In genomic region chr17:3981455-3981854, GRCh38 we compare ENCODE assay signal across 1 cellular context.
TF ChIP-seq lines count a peak whose summit lies in the region.

No MANE protein-coding gene starts in this region.

TF ChIP-seq in WTC11, 78 proteins besides CTCF, POLR2A, EP300 and RAD21 (continued from another document):
- TF ChIP-seq ARID4B (CRISPR knock-in tag; IDR thresholded peaks at IDR 0.05; ENCODE audit: borderline replicate concordance) (no peak), ZNF219 (CRISPR knock-in tag; IDR thresholded peaks at IDR 0.05; ENCODE audit: borderline replicate concordance) (no peak), E2F4 (CRISPR knock-in tag; IDR thresholded peaks at IDR 0.05; ENCODE audit: borderline replicate concordance, low read depth) (no peak), PREB (CRISPR knock-in tag; IDR thresholded peaks at IDR 0.05; ENCODE audit: borderline replicate concordance) (no peak), ZNF281 (CRISPR knock-in tag; IDR thresholded peaks at IDR 0.05) (no peak), RORB (CRISPR knock-in tag; IDR thresholded peaks at IDR 0.05) (no peak), ZNF512 (CRISPR knock-in tag; IDR thresholded peaks at IDR 0.05; ENCODE audit: borderline replicate concordance) (no peak), TEAD4 (CRISPR knock-in tag; IDR thresholded peaks at IDR 0.05) (no peak), AR (CRISPR knock-in tag; IDR thresholded peaks at IDR 0.05) (no peak), CREB1 (CRISPR knock-in tag; IDR thresholded peaks at IDR 0.05) (no peak), FOXP4 (CRISPR knock-in tag; IDR thresholded peaks at IDR 0.05) (no peak; the same call in 1 of the 2 replicates), USF1 (CRISPR knock-in tag; IDR thresholded peaks at IDR 0.05) (no peak), NR1H2 (CRISPR knock-in tag; IDR thresholded peaks at IDR 0.05) (no peak), NR3C1 (CRISPR knock-in tag; conservative IDR thresholded peaks at IDR 0.05; ENCODE audit: low read depth) (no peak), TCF7 (CRISPR knock-in tag; IDR thresholded peaks at IDR 0.05; ENCODE audit: low read depth) (no peak), MXD4 (CRISPR knock-in tag; IDR thresholded peaks at IDR 0.05; ENCODE audit: borderline replicate concordance) (no peak), RELA (CRISPR knock-in tag; IDR thresholded peaks at IDR 0.05; ENCODE audit: borderline replicate concordance) (no peak)
